In the genomic region with DNA sequence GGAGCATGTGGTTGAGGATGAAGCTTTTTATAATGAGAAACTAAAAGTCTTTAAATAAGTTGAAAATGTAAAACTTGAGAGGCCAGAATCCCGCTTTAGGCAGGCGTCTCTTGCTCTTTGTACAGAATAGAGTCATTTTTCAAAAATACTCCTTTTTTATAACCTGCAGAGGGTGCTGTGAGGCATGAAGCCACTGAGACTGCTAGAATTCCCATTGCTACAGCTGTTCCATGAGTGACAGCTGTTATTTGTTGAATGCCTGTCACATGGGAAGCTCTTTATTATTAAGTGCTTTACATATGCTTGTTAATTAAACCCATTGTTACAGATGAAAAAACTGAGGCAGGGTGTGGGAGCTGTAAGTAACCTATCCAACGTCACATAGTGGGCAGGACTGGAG, we compare ENCODE assay signal across 12 cellular contexts. TPM values are rescaled to one million over a fixed set of nuclear protein-coding genes. Genes with fewer than 3 reads are reported as not detected.
DNase-seq lines count a peak whose midpoint lies in the region; ATAC-seq, FAIRE-seq and TF ChIP-seq lines count a peak whose summit lies in the region.
"Had no signal": no experiment of that assay in that cellular context is flagged by ENCODE, and none has a peak within 500 bp of the region (broad histone marks: within the 10 kb centered on the region; RNA-seq: fewer than 3 reads in every experiment).

No MANE protein-coding gene starts in this region.

- no peaks in the 10 kb centered on the region for H3F3A ChIP-seq in GM23338 (replicated peaks; ENCODE audit: low read depth)

- no peaks in the 10 kb centered on the region for H3K27me3 Mint-ChIP-seq in GM23338 (ENCODE audit: insufficient read depth, low read depth, poor library complexity)

- peak; percentile 45 for TF ChIP-seq CTCF in A549 (IDR thresholded peaks at IDR 0.05)
- peak; percentile 45 to 53 for TF ChIP-seq CTCF in GM23338 (conservative IDR thresholded peaks at IDR 0.05; ENCODE audit: low read depth in 2 of 2)
- peak; percentile 69 for TF ChIP-seq CTCF in OCI-LY7 (conservative IDR thresholded peaks at IDR 0.05; ENCODE audit: low read length)
- peak; percentile 22 for TF ChIP-seq CTCF in fibroblast of pulmonary artery (IDR thresholded peaks at IDR 0.05; ENCODE audit: low read length, missing control alignments)

- no peak overlapping the region for H3K4me3 ChIP-seq in A549
- no peak overlapping the region for H3K4me3 ChIP-seq in GM23338
- H3K4me3 ChIP-seq in OCI-LY7 (ENCODE audit: low read depth, low read length, poor library complexity, severe bottlenecking) = no peak overlapping the region
- no peak overlapping the region for H3K4me3 ChIP-seq in fibroblast of pulmonary artery (replicated peaks; ENCODE audit: low read depth, low read length)
- H3K4me3 ChIP-seq: BLaER1 treated with 17β-estradiol and CSF1 and Interleukin-3, amounts not matched to agents 10 nM and 100 nM had no signal

- H3K4me1 ChIP-seq in A549 = no peaks in the 10 kb centered on the region
- H3K4me1 ChIP-seq in GM23338 (ENCODE audit: insufficient read depth) = no peaks in the 10 kb centered on the region
- peaks cover 15% of the 10 kb centered on the region for H3K4me1 ChIP-seq in OCI-LY7 (ENCODE audit: insufficient read depth, low read length, poor library complexity, severe bottlenecking)
- H3K4me1 ChIP-seq: BLaER1 treated with 17β-estradiol and CSF1 and Interleukin-3, amounts not matched to agents 10 nM and 100 nM had no signal

- H3K27me3 ChIP-seq in GM23338 (ENCODE audit: insufficient read depth) = no peaks in the 10 kb centered on the region
- H3K27me3 ChIP-seq: BLaER1 treated with 17β-estradiol and CSF1 and Interleukin-3, amounts not matched to agents 10 nM and 100 nM had no signal

- POLR2A ChIA-PET in A549 (lab: Yijun Ruan, JAX) (no interaction called here), OCI-LY7 (lab: Charles Lee) (no interaction called here)

- no peaks in the 10 kb centered on the region for H3K79me2 ChIP-seq in GM23338 (replicated peaks; ENCODE audit: insufficient read depth)
- H3K79me2 ChIP-seq in OCI-LY7 (ENCODE audit: insufficient read depth, low read depth, low read length) = no peaks in the 10 kb centered on the region

- no peaks in the 10 kb centered on the region for H3K9me2 ChIP-seq in GM23338 (ENCODE audit: insufficient read depth)
- H3K9me2 ChIP-seq in OCI-LY7 (ENCODE audit: insufficient read depth, low read length) = no peaks in the 10 kb centered on the region

- CTCF ChIA-PET in A549 (lab: Yijun Ruan, JAX) (interaction anchor here (0.6 to 4.4 kb wide), 9 partner anchors 9 to 445 kb away, joined by 3 to 23 read pairs (median 4); partner anchors contain the start of gene MINAR1), OCI-LY7 (lab: Charles Lee; ENCODE audit: unreplicated experiment) (no interaction called here)

- TF ChIP-seq RAD21 in A549 (conservative IDR thresholded peaks at IDR 0.05 in 1 of 2, IDR thresholded peaks at IDR 0.05 in 1 of 2) = peak; percentile 43 to 45; a peak in 3 of 5 replicates

- intact Hi-C loops in OCI-LY7 (cut with micrococcal nuclease; ENCODE audit: unreplicated experiment) (loop anchor here (5.0 kb wide), 1 partner anchor 147 kb away; no protein-coding TSS in a partner anchor), posterior cingulate gyrus (cut with DNase I) (no loop called here)

- H2AFZ ChIP-seq in GM23338 = no peak overlapping the region
- no peak overlapping the region for H2AFZ ChIP-seq in OCI-LY7 (ENCODE audit: low read length)

- H3K9me3 ChIP-seq in A549 (peaks cover 12% of the 10 kb centered on the region), OCI-LY7 (ENCODE audit: low read length) (no peaks in the 10 kb centered on the region)

- no peak overlapping the region for H3K4me3 Mint-ChIP-seq in GM23338
- H3K4me3 Mint-ChIP-seq: T-helper 1 cell treated with Interleukin-12 subunit alpha and Interleukin-12 subunit beta and Interleukin-4 antibody, amounts not matched to agents 30 μg/mL and 1 μg/mL, for 36 hours had no signal

- no peak overlapping the region for H3K27ac Mint-ChIP-seq in GM23338
- H3K27ac Mint-ChIP-seq: T-helper 1 cell treated with Interleukin-12 subunit alpha and Interleukin-12 subunit beta and Interleukin-4 antibody, amounts not matched to agents 30 μg/mL and 1 μg/mL, for 36 hours had no signal

- peaks cover 3% of the 10 kb centered on the region; the same call in 1 of the 3 replicates for H3K9me3 Mint-ChIP-seq in GM23338
- H3K9me3 Mint-ChIP-seq: T-helper 1 cell treated with Interleukin-12 subunit alpha and Interleukin-12 subunit beta and Interleukin-4 antibody, amounts not matched to agents 30 μg/mL and 1 μg/mL, for 36 hours had no signal

- H3K4me1 Mint-ChIP-seq in GM23338 = no peaks in the 10 kb centered on the region

- no peak for FAIRE-seq in A549 (lab: Jason Lieb, UNC)

- no peak for TF ChIP-seq POLR2A in A549 (IDR thresholded peaks at IDR 0.05; ENCODE audit: low read length)

- no peak for TF ChIP-seq EP300 in A549 (IDR thresholded peaks at IDR 0.05)

- 55% methylated on average over 3 of the region's 3 CpGs for WGBS in A549 (ENCODE audit: missing lambda C conversion rate)

- H3K4me2 ChIP-seq in A549 (no peak overlapping the region), GM23338 (no peak overlapping the region), OCI-LY7 (ENCODE audit: low read length) (no peak overlapping the region)
- H3K4me2 ChIP-seq: BLaER1 treated with 17β-estradiol and CSF1 and Interleukin-3, amounts not matched to agents 10 nM and 100 nM had no signal

- H3K27ac ChIP-seq in A549 (no peak overlapping the region), GM23338 (ENCODE audit: low read depth) (no peak overlapping the region), OCI-LY7 (ENCODE audit: low read depth, low read length, poor library complexity, severe bottlenecking) (no peak overlapping the region)
- H3K27ac ChIP-seq: BLaER1 treated with 17β-estradiol and CSF1 and Interleukin-3, amounts not matched to agents 10 nM and 100 nM had no signal

- DNase-seq in A549 (ENCODE audit: low read depth in 1 of 2, low spot score in 1 of 2) (no peak), GM23338 (ENCODE audit: low spot score) (peak; percentile 27), OCI-LY7 (ENCODE audit: low spot score) (peak; percentile 13), fibroblast of pulmonary artery (ENCODE audit: low read depth) (no peak), posterior cingulate gyrus (no peak), EL (no peak), NCI-H187 treated with DMSO at 0.1 percent for 48 hours (lab: John Stamatoyannopoulos, UW) (no peak)
- DNase-seq: activated CD4-positive, alpha-beta T cell treated with anti-CD3 and anti-CD28 coated beads, Interleukin-2, amount 50 U/mL, for 48 hours; activated effector memory CD4-positive, alpha-beta T cell treated with Interleukin-2 at 50 U/mL for 16 hours had no signal

- H4K20me1 ChIP-seq in GM23338 (replicated peaks; ENCODE audit: insufficient read depth) (no peaks in the 10 kb centered on the region), OCI-LY7 (ENCODE audit: insufficient read depth, low read length) (no peaks in the 10 kb centered on the region)
- H4K20me1 ChIP-seq: BLaER1 treated with 17β-estradiol and CSF1 and Interleukin-3, amounts not matched to agents 10 nM and 100 nM had no signal

- BruUV-seq in OCI-LY7 (replicated peaks; lab: Mats Ljungman, UMichigan) = no TSS peak

- ATAC-seq in A549 = peak in 1 of 2 experiments; percentile 63; a peak in 2 of 6 replicates
- peak; percentile 46 for ATAC-seq in GM23338
- no peak for ATAC-seq in HG02798 (IDR thresholded peaks at IDR 0.05; ENCODE audit: poor library complexity, unreplicated experiment)

- H3K36me3 Mint-ChIP-seq in GM23338 (ENCODE audit: low read depth) = no peaks in the 10 kb centered on the region

- H3K36me3 ChIP-seq in GM23338 (ENCODE audit: insufficient read depth) = no peaks in the 10 kb centered on the region; the same call in 1 of the 2 replicates
- H3K36me3 ChIP-seq in OCI-LY7 (ENCODE audit: insufficient read depth, low read length) = no peaks in the 10 kb centered on the region
- H3K36me3 ChIP-seq: BLaER1 treated with 17β-estradiol and CSF1 and Interleukin-3, amounts not matched to agents 10 nM and 100 nM had no signal

TF ChIP-seq in A549, 52 proteins besides CTCF, POLR2A, EP300 and RAD21:
- TF ChIP-seq SMC3 (IDR thresholded peaks at IDR 0.05) = peak; percentile 27; the same call in 1 of the 3 replicates
- TF ChIP-seq RARB (CRISPR knock-in tag; IDR thresholded peaks at IDR 0.05) = no peak

TF ChIP-seq in GM23338, 12 proteins besides CTCF, POLR2A, EP300 and RAD21 (continues in another document):
- TF ChIP-seq, protein P1, sequence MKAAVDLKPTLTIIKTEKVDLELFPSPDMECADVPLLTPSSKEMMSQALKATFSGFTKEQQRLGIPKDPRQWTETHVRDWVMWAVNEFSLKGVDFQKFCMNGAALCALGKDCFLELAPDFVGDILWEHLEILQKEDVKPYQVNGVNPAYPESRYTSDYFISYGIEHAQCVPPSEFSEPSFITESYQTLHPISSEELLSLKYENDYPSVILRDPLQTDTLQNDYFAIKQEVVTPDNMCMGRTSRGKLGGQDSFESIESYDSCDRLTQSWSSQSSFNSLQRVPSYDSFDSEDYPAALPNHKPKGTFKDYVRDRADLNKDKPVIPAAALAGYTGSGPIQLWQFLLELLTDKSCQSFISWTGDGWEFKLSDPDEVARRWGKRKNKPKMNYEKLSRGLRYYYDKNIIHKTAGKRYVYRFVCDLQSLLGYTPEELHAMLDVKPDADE (IDR thresholded peaks at IDR 0.05) = no peak
- TF ChIP-seq JUNB (IDR thresholded peaks at IDR 0.05; ENCODE audit: unreplicated experiment) = no peak
- TF ChIP-seq STAT1 (IDR thresholded peaks at IDR 0.05; ENCODE audit: unreplicated experiment) = no peak
- no peak for TF ChIP-seq ZNF331 (CRISPR knock-in tag; IDR thresholded peaks at IDR 0.05; ENCODE audit: low read depth)
- TF ChIP-seq ZNF114 (CRISPR knock-in tag; IDR thresholded peaks at IDR 0.05) = no peak
- TF ChIP-seq CREB1 (CRISPR knock-in tag; IDR thresholded peaks at IDR 0.05; ENCODE audit: low read depth) = no peak

RNA-seq across cellular contexts. Expression of gene MINAR1, which starts 18.5 kb away (rescaled TPM):
- polyA plus RNA-seq in A549 (2011; rRNA removed) = 0.88 and 1.5 TPM in 2 replicates
- 0.13 and 0.16 TPM in 2 replicates for polyA plus RNA-seq in A549 (2012; cell fraction: cytosol; rRNA removed)
- polyA plus RNA-seq in A549 (2012; cell fraction: nucleus; rRNA removed) = 0.34 and 0.53 TPM in 2 replicates
- polyA plus RNA-seq in A549 (2017; fragmentation: RNase III; extraction: RNeasy Plus Mini Kit Qiagen cat#74134 plus additional on column Dnase treatment) = 0.71 to 0.87 TPM (median 0.71 TPM) in 3 replicates
- polyA minus RNA-seq in A549 (2011; rRNA and poly(A)+ RNA removed) = 1.7 and 2.3 TPM in 2 replicates
- 1.4 and 1.7 TPM in 2 replicates for total RNA-seq in GM23338 (2014; rRNA removed; shearing (Covaris generic))
- 0.28 and 0.32 TPM in 2 replicates for polyA plus RNA-seq in GM23338 (2016; fragmentation: Nextera tagmentation; extraction: Ambion mirVana)
- 2.0 and 2.4 TPM in 2 replicates for total RNA-seq in OCI-LY7 (2014; rRNA removed; shearing (Covaris generic))
- total RNA-seq in OCI-LY7 (2022) = 1.3 and 1.8 TPM in 2 replicates

Comparison
In these comparisons a context has a peak if more than half of its experiments do, and no peak if none do; other contexts are left out.
1. DNase-seq: peak in GM23338 (single experiment) and OCI-LY7 (single experiment); none in A549 (0 of 2), fibroblast of pulmonary artery (single experiment), posterior cingulate gyrus (0 of 10), EL (single experiment) and NCI-H187 treated with DMSO at 0.1 percent for 48 hours (single experiment).
2. Peak in every context shown above with its lines, with median percentiles within 50 percentile points of each other: CTCF ChIP-seq.